In the genomic region with DNA sequence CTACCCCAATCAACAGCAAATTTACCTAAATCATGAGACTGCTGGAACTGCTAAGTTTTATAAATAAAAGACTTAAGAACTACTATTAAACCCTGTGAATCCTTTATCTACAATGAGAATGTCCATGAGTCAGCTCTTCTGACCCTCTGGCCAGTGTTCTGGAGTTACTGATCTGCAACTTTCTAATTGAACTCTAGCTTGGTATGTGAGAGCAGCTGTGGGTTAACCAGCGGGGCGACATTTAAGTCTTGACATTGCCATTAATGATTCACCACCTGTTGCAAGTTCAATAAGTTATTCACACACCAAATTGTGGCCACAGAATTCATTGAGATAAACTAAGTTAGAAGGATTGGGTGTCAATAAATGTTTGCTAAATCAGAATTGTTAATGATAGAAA, we compare ENCODE assay signal across 1 cellular context.
TF ChIP-seq lines count a peak whose summit lies in the region.

No MANE protein-coding gene starts in this region.

TF ChIP-seq in WTC11, 78 proteins besides CTCF, POLR2A, EP300 and RAD21 (continued from another document):
- TF ChIP-seq, protein P1, sequence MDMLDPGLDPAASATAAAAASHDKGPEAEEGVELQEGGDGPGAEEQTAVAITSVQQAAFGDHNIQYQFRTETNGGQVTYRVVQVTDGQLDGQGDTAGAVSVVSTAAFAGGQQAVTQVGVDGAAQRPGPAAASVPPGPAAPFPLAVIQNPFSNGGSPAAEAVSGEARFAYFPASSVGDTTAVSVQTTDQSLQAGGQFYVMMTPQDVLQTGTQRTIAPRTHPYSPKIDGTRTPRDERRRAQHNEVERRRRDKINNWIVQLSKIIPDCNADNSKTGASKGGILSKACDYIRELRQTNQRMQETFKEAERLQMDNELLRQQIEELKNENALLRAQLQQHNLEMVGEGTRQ (CRISPR knock-in tag; IDR thresholded peaks at IDR 0.05) = no peak
- TF ChIP-seq ZNF138 (CRISPR knock-in tag; conservative IDR thresholded peaks at IDR 0.05) (no peak), CBFB (CRISPR knock-in tag; IDR thresholded peaks at IDR 0.05; ENCODE audit: low read depth) (no peak)
- TF ChIP-seq, protein P2, sequence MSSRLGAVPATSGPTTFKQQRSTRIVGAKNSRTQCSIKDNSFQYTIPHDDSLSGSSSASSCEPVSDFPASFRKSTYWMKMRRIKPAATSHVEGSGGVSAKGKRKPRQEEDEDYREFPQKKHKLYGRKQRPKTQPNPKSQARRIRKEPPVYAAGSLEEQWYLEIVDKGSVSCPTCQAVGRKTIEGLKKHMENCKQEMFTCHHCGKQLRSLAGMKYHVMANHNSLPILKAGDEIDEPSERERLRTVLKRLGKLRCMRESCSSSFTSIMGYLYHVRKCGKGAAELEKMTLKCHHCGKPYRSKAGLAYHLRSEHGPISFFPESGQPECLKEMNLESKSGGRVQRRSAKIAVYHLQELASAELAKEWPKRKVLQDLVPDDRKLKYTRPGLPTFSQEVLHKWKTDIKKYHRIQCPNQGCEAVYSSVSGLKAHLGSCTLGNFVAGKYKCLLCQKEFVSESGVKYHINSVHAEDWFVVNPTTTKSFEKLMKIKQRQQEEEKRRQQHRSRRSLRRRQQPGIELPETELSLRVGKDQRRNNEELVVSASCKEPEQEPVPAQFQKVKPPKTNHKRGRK (CRISPR knock-in tag; IDR thresholded peaks at IDR 0.05; ENCODE audit: borderline replicate concordance) = no peak
- TF ChIP-seq, protein P3, sequence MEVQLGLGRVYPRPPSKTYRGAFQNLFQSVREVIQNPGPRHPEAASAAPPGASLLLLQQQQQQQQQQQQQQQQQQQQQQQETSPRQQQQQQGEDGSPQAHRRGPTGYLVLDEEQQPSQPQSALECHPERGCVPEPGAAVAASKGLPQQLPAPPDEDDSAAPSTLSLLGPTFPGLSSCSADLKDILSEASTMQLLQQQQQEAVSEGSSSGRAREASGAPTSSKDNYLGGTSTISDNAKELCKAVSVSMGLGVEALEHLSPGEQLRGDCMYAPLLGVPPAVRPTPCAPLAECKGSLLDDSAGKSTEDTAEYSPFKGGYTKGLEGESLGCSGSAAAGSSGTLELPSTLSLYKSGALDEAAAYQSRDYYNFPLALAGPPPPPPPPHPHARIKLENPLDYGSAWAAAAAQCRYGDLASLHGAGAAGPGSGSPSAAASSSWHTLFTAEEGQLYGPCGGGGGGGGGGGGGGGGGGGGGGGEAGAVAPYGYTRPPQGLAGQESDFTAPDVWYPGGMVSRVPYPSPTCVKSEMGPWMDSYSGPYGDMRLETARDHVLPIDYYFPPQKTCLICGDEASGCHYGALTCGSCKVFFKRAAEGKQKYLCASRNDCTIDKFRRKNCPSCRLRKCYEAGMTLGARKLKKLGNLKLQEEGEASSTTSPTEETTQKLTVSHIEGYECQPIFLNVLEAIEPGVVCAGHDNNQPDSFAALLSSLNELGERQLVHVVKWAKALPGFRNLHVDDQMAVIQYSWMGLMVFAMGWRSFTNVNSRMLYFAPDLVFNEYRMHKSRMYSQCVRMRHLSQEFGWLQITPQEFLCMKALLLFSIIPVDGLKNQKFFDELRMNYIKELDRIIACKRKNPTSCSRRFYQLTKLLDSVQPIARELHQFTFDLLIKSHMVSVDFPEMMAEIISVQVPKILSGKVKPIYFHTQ (CRISPR knock-in tag; IDR thresholded peaks at IDR 0.05) = no peak
TF ChIP-seq in WTC11: peak in this region for 0.
